In the genomic region with DNA sequence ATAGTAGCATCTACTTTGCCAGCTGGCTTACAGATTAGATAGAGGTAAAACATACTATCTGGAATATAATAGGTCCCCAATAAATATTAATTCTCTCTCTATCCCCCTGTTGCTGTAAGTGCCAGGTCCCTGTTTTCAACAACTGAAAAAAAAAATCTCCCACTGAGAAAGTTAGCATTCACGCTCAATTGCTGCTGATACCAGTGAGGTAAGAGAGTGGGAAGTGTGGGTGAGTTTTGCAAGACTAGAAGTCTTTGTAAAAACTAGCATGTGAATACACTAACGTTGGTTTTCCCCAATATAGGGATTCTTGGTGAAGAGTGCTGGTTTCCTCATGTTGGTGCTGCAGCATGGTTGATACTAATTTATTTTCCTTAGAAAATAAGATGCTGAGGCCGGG, we compare ENCODE assay signal across 20 cellular contexts.
"Had no signal": no experiment of that assay in that cellular context is flagged by ENCODE, and none has a peak within 500 bp of the region (broad histone marks: within the 10 kb centered on the region; RNA-seq: fewer than 3 reads in every experiment).

No MANE protein-coding gene starts in this region.

- H3K4me1 Mint-ChIP-seq: activated B cell treated with CpG ODN at 0.5 μM for 24 hours; activated naive CD8-positive, alpha-beta T cell treated with anti-CD3 and anti-CD28 coated beads for 36 hours; memory B cell had no signal

- H3K9me3 Mint-ChIP-seq: activated B cell treated with CpG ODN at 0.5 μM for 24 hours; activated CD4-positive, alpha-beta memory T cell treated with anti-CD3 and anti-CD28 coated beads for 36 hours; activated naive CD8-positive, alpha-beta T cell treated with anti-CD3 and anti-CD28 coated beads for 36 hours; activated T-helper 1 cell treated with anti-CD3 and anti-CD28 coated beads, Interleukin-12 subunit alpha, Interleukin-12 subunit beta, Interleukin-2, Interleukin-4 antibody, amounts not matched to agents 30 ng/mL and 10 ng/mL and 1 ng/mL, durations not matched to agents 14 hours and 24 hours and 36 hours; memory B cell; neural crest cell; T-helper 2 cell treated with Interferon-gamma antibody and Interleukin-4, amounts not matched to agents 5 μg/mL and 100 μg/mL, for 36 hours; type B pancreatic cell had no signal

- H3K27ac ChIP-seq: coronary artery, ovary, psoas muscle had no signal

- H3K36me3 ChIP-seq: gastrocnemius medialis, ovary, suprapubic skin had no signal

- H3K27ac Mint-ChIP-seq: activated B cell treated with CpG ODN at 0.5 μM for 24 hours; activated CD4-positive, alpha-beta memory T cell treated with anti-CD3 and anti-CD28 coated beads for 36 hours; activated naive CD8-positive, alpha-beta T cell treated with anti-CD3 and anti-CD28 coated beads for 36 hours; activated T-helper 1 cell treated with anti-CD3 and anti-CD28 coated beads, Interleukin-12 subunit alpha, Interleukin-12 subunit beta, Interleukin-2, Interleukin-4 antibody, amounts not matched to agents 30 ng/mL and 10 ng/mL and 1 ng/mL, durations not matched to agents 14 hours and 24 hours and 36 hours; memory B cell; T-helper 2 cell treated with Interferon-gamma antibody and Interleukin-4, amounts not matched to agents 5 μg/mL and 100 μg/mL, for 36 hours had no signal

- H3K27me3 Mint-ChIP-seq: activated CD4-positive, alpha-beta memory T cell treated with anti-CD3 and anti-CD28 coated beads for 36 hours; activated naive CD8-positive, alpha-beta T cell treated with anti-CD3 and anti-CD28 coated beads for 36 hours had no signal

- H3K4me3 Mint-ChIP-seq: activated B cell treated with CpG ODN at 0.5 μM for 24 hours; activated CD4-positive, alpha-beta memory T cell treated with anti-CD3 and anti-CD28 coated beads for 36 hours; activated naive CD8-positive, alpha-beta T cell treated with anti-CD3 and anti-CD28 coated beads for 36 hours; activated T-helper 1 cell treated with anti-CD3 and anti-CD28 coated beads, Interleukin-12 subunit alpha, Interleukin-12 subunit beta, Interleukin-2, Interleukin-4 antibody, amounts not matched to agents 30 ng/mL and 10 ng/mL and 1 ng/mL, durations not matched to agents 14 hours and 24 hours and 36 hours; memory B cell; neural crest cell; T-helper 2 cell treated with Interferon-gamma antibody and Interleukin-4, amounts not matched to agents 5 μg/mL and 100 μg/mL, for 36 hours had no signal

- H3K27me3 ChIP-seq: body of pancreas, gastrocnemius medialis, ovary, suprapubic skin had no signal

- H3K4me1 ChIP-seq: body of pancreas, psoas muscle had no signal

- ATAC-seq: body of pancreas; gastrocnemius medialis; left ventricle myocardium superior; right cardiac atrium; stimulated activated naive CD8-positive, alpha-beta T cell treated with anti-CD3 and anti-CD28 coated beads, Interleukin-15, Interleukin-2, amounts not matched to agents 100 U/mL and 50 U/mL, for 24 hours had no signal

- DNase-seq: activated B cell treated with CpG ODN at 0.5 μM for 24 hours; activated CD4-positive, alpha-beta memory T cell treated with anti-CD3 and anti-CD28 coated beads for 36 hours; activated CD4-positive, alpha-beta T cell treated with anti-CD3 and anti-CD28 coated beads for 4 hours; activated naive CD8-positive, alpha-beta T cell treated with anti-CD3 and anti-CD28 coated beads for 36 hours; activated T-cell treated with anti-CD3 and anti-CD28 coated beads for 4 hours; body of pancreas; central memory CD4-positive, alpha-beta T cell; gastrocnemius medialis; left ventricle myocardium superior; ovary; psoas muscle; right cardiac atrium; stimulated activated naive CD8-positive, alpha-beta T cell treated with anti-CD3 and anti-CD28 coated beads, Interleukin-15, Interleukin-2, amounts not matched to agents 100 U/mL and 50 U/mL, for 24 hours had no signal

- H3K4me3 ChIP-seq: body of pancreas, coronary artery, gastrocnemius medialis, ovary, suprapubic skin had no signal

- H3K36me3 Mint-ChIP-seq: activated CD4-positive, alpha-beta memory T cell treated with anti-CD3 and anti-CD28 coated beads for 36 hours; activated naive CD8-positive, alpha-beta T cell treated with anti-CD3 and anti-CD28 coated beads for 36 hours; memory B cell; type B pancreatic cell had no signal

- H3K9me3 ChIP-seq: body of pancreas, gastrocnemius medialis, ovary, psoas muscle, suprapubic skin had no signal
